In genomic region chr22:27405672-27406388, GRCh38 we compare ENCODE assay signal across 10 cellular contexts.
DNase-seq lines count a peak whose midpoint lies in the region; ATAC-seq and TF ChIP-seq lines count a peak whose summit lies in the region.
"Had no signal": no experiment of that assay in that cellular context is flagged by ENCODE, and none has a peak within 500 bp of the region (broad histone marks: within the 10 kb centered on the region; RNA-seq: fewer than 3 reads in every experiment).

No MANE protein-coding gene starts in this region.

- no peak overlapping the region for H3K4me3 ChIP-seq in retinal pigment epithelial cell (ENCODE audit: low read length)

- H3K27ac ChIP-seq in CD4-positive, alpha-beta T cell (ENCODE audit: low read depth, low read length): no peak overlapping the region

- POLR2A ChIA-PET in WTC11 (lab: Charles Lee): no interaction called here
- POLR2A ChIA-PET in CD4-positive, alpha-beta T cell (lab: Charles Lee): no interaction called here

- no peak overlapping the region for H3K27ac Mint-ChIP-seq in WTC11
- H3K27ac Mint-ChIP-seq in CD4-positive, alpha-beta T cell: no peak overlapping the region
- H3K27ac Mint-ChIP-seq: naive thymus-derived CD4-positive, alpha-beta T cell; T-cell had no signal

- intact Hi-C loops in CD4-positive, alpha-beta T cell (cut with DNase I, micrococcal nuclease): no loop called here

- H3K4me1 Mint-ChIP-seq in WTC11: peaks cover 19% of the 10 kb centered on the region
- no peaks in the 10 kb centered on the region for H3K4me1 Mint-ChIP-seq in CD4-positive, alpha-beta T cell (ENCODE audit: low read depth)
- H3K4me1 Mint-ChIP-seq: naive thymus-derived CD4-positive, alpha-beta T cell; T-cell had no signal

- peaks cover 3% of the 10 kb centered on the region for H3K9me3 ChIP-seq in CD4-positive, alpha-beta T cell (ENCODE audit: control insufficient read depth, low read length)

- DNase-seq in ELF-1 (ENCODE audit: low read depth, low spot score) (peak; percentile 86), HT-29 (ENCODE audit: low spot score) (peak; percentile 32), WTC11 (ENCODE audit: low spot score) (peak; percentile 77), glomerular visceral epithelial cell (ENCODE audit: extremely low spot score) (peak; percentile 60), retinal pigment epithelial cell (ENCODE audit: low read depth) (no peak), cortex of kidney (lab: John Stamatoyannopoulos, UW) (no peak)
- no peak for DNase-seq in CD4-positive, alpha-beta T cell
- DNase-seq in effector CD4-positive, alpha-beta T cell: no peak

- ATAC-seq in WTC11: peak; percentile 84
- ATAC-seq in CD4-positive, alpha-beta T cell (ENCODE audit: poor library complexity): no peak
- ATAC-seq: naive thymus-derived CD4-positive, alpha-beta T cell; T-cell had no signal

- H3K4me3 Mint-ChIP-seq in WTC11: no peak overlapping the region
- no peak overlapping the region for H3K4me3 Mint-ChIP-seq in CD4-positive, alpha-beta T cell
- H3K4me3 Mint-ChIP-seq: naive thymus-derived CD4-positive, alpha-beta T cell; T-cell had no signal

- no peaks in the 10 kb centered on the region for H3K27me3 Mint-ChIP-seq in WTC11 (ENCODE audit: low read depth)
- H3K27me3 Mint-ChIP-seq in CD4-positive, alpha-beta T cell: peaks cover 42% of the 10 kb centered on the region

- peaks cover 8% of the 10 kb centered on the region for H3K9me3 Mint-ChIP-seq in WTC11
- H3K9me3 Mint-ChIP-seq in CD4-positive, alpha-beta T cell: peaks cover 10% of the 10 kb centered on the region

- CTCF ChIA-PET in WTC11 (lab: Charles Lee): interaction anchor here (0.8 to 1.4 kb wide), 6 partner anchors 9 to 412 kb away, joined by 3 to 4 read pairs (median 3); no protein-coding TSS in a partner anchor
- CTCF ChIA-PET in CD4-positive, alpha-beta T cell (lab: Charles Lee): no interaction called here

- H3K27me3 ChIP-seq in CD4-positive, alpha-beta T cell (ENCODE audit: control insufficient read depth, insufficient read depth, low read length): no peaks in the 10 kb centered on the region

- TF ChIP-seq CTCF in WTC11 (IDR thresholded peaks at IDR 0.05): peak; percentile 81
- TF ChIP-seq CTCF in retinal pigment epithelial cell (conservative IDR thresholded peaks at IDR 0.05; ENCODE audit: low read depth, low read length): peak; percentile 76
- TF ChIP-seq CTCF in CD4-positive, alpha-beta T cell (IDR thresholded peaks at IDR 0.05): no peak

- H3K36me3 Mint-ChIP-seq in WTC11: no peaks in the 10 kb centered on the region
- no peaks in the 10 kb centered on the region for H3K36me3 Mint-ChIP-seq in CD4-positive, alpha-beta T cell (ENCODE audit: low read depth)
- H3K36me3 Mint-ChIP-seq: T-cell had no signal

TF ChIP-seq in WTC11, 78 proteins besides CTCF, POLR2A, EP300 and RAD21:
- TF ChIP-seq ZNF532 (CRISPR knock-in tag; IDR thresholded peaks at IDR 0.05; ENCODE audit: borderline replicate concordance): 0 out of 2 replicates have a peak, but pooled peaks have one; percentile 43
- TF ChIP-seq USF2 (CRISPR knock-in tag; IDR thresholded peaks at IDR 0.05): no peak
- TF ChIP-seq MXD4 (CRISPR knock-in tag; IDR thresholded peaks at IDR 0.05; ENCODE audit: borderline replicate concordance): 0 out of 2 replicates have a peak, but pooled peaks have one; percentile 39
- 0 out of 2 replicates have a peak, but pooled peaks have one; percentile 42 for TF ChIP-seq ZNF232 (CRISPR knock-in tag; IDR thresholded peaks at IDR 0.05)
- no peak for TF ChIP-seq GABPB1 (CRISPR knock-in tag; IDR thresholded peaks at IDR 0.05)
- no peak for TF ChIP-seq TEAD4 (CRISPR knock-in tag; IDR thresholded peaks at IDR 0.05)
- 0 out of 2 replicates have a peak, but pooled peaks have one; percentile 46 for TF ChIP-seq GTF2I (CRISPR knock-in tag; conservative IDR thresholded peaks at IDR 0.05)
- TF ChIP-seq IRF1 (CRISPR knock-in tag; IDR thresholded peaks at IDR 0.05): no peak
- no peak for TF ChIP-seq AR (CRISPR knock-in tag; IDR thresholded peaks at IDR 0.05)
- no peak for TF ChIP-seq NFYB (CRISPR knock-in tag; conservative IDR thresholded peaks at IDR 0.05; ENCODE audit: low read depth)
- TF ChIP-seq MAX (CRISPR knock-in tag; IDR thresholded peaks at IDR 0.05): no peak
- TF ChIP-seq ZNF423 (CRISPR knock-in tag; IDR thresholded peaks at IDR 0.05): peak; percentile 50; the same call in 1 of the 2 replicates
- TF ChIP-seq CBFB (CRISPR knock-in tag; IDR thresholded peaks at IDR 0.05; ENCODE audit: low read depth): no peak

Comparison
In these comparisons a context has a peak if more than half of its experiments do, and no peak if none do; other contexts are left out.
1. DNase-seq: peak in ELF-1 (single experiment), HT-29 (single experiment), WTC11 (single experiment) and glomerular visceral epithelial cell (single experiment); none in retinal pigment epithelial cell (single experiment), CD4-positive, alpha-beta T cell (0 of 10), cortex of kidney (single experiment) and effector CD4-positive, alpha-beta T cell (single experiment).